8 cellular contexts compared by ENCODE assay signal in genomic region chr19:46984077-46985010, GRCh38. TPM values are rescaled to one million over a fixed set of nuclear protein-coding genes. Genes with fewer than 3 reads are reported as not detected.
DNase-seq lines count a peak whose midpoint lies in the region; ATAC-seq and TF ChIP-seq lines count a peak whose summit lies in the region.

No MANE protein-coding gene starts in this region.

- no peaks in the 10 kb centered on the region for H3K79me2 ChIP-seq in OCI-LY7 (ENCODE audit: insufficient read depth, low read depth, low read length)

- peaks cover 7% of the 10 kb centered on the region for H3K4me1 Mint-ChIP-seq in progenitor cell of endocrine pancreas (ENCODE audit: low read depth)

- no peak overlapping the region for H3K4me3 ChIP-seq in OCI-LY7 (ENCODE audit: low read depth, low read length, poor library complexity, severe bottlenecking)

- H4K20me1 ChIP-seq in OCI-LY7 (ENCODE audit: insufficient read depth, low read length), result no peaks in the 10 kb centered on the region

- no peak overlapping the region for H3K4me2 ChIP-seq in OCI-LY7 (ENCODE audit: low read length)

- BruUV-seq in OCI-LY7 (replicated peaks; lab: Mats Ljungman, UMichigan), result no TSS peak

- no peaks in the 10 kb centered on the region for H3K9me3 Mint-ChIP-seq in progenitor cell of endocrine pancreas (ENCODE audit: low read depth)

- peaks cover under 1% of the 10 kb centered on the region; the same call in 1 of the 2 replicates for H3K36me3 ChIP-seq in OCI-LY7 (ENCODE audit: insufficient read depth, low read length)

- H3K4me3 Mint-ChIP-seq in progenitor cell of endocrine pancreas (ENCODE audit: low read depth), result no peak overlapping the region

- H3K9me3 ChIP-seq in OCI-LY7 (ENCODE audit: low read length), result no peaks in the 10 kb centered on the region

- peaks cover 1% of the 10 kb centered on the region for H3K36me3 Mint-ChIP-seq in progenitor cell of endocrine pancreas (ENCODE audit: insufficient read depth)

- intact Hi-C loops in OCI-LY7 (cut with micrococcal nuclease; ENCODE audit: unreplicated experiment), result no loop called here

- POLR2A ChIA-PET in OCI-LY7 (lab: Charles Lee), result no interaction called here

- no peak overlapping the region for H3K27ac ChIP-seq in epithelial cell of prostate
- H3K27ac ChIP-seq in OCI-LY7 (ENCODE audit: low read depth, low read length, poor library complexity, severe bottlenecking), result no peak overlapping the region

- ATAC-seq in GM18909 (IDR thresholded peaks at IDR 0.05; ENCODE audit: poor library complexity, unreplicated experiment), result no peak
- ATAC-seq in HG02970 (IDR thresholded peaks at IDR 0.05; ENCODE audit: low FRiP score, unreplicated experiment), result no peak

- no peak for TF ChIP-seq CTCF in progenitor cell of endocrine pancreas (IDR thresholded peaks at IDR 0.05; ENCODE audit: unreplicated experiment)
- TF ChIP-seq CTCF in GM10266 (IDR thresholded peaks at IDR 0.05; ENCODE audit: control insufficient read depth, insufficient read depth, low read depth, missing control alignments), result no peak
- TF ChIP-seq CTCF in OCI-LY7 (conservative IDR thresholded peaks at IDR 0.05; ENCODE audit: low read length), result no peak

- no peak overlapping the region for H2AFZ ChIP-seq in OCI-LY7 (ENCODE audit: low read length)

- H3K4me1 ChIP-seq in OCI-LY7 (ENCODE audit: insufficient read depth, low read length, poor library complexity, severe bottlenecking), result no peaks in the 10 kb centered on the region

- H3K27me3 Mint-ChIP-seq in progenitor cell of endocrine pancreas, result no peaks in the 10 kb centered on the region

- H3K27ac Mint-ChIP-seq in progenitor cell of endocrine pancreas, result peak overlapping the region; percentile 3

- CTCF ChIA-PET in OCI-LY7 (lab: Charles Lee; ENCODE audit: unreplicated experiment), result no interaction called here

- DNase-seq in EL, result peak; percentile 78
- peak; percentile 91 for DNase-seq in NCI-H510A treated with DMSO at 0.1 percent for 48 hours (lab: John Stamatoyannopoulos, UW)
- DNase-seq in epithelial cell of prostate (ENCODE audit: low read depth, low spot score), result peak; percentile 16
- DNase-seq in progenitor cell of endocrine pancreas (ENCODE audit: low spot score, unreplicated experiment), result no peak
- DNase-seq in GM10266 (ENCODE audit: extremely low spot score), result no peak
- DNase-seq in OCI-LY7 (ENCODE audit: low spot score), result no peak

- H3K9me2 ChIP-seq in OCI-LY7 (ENCODE audit: insufficient read depth, low read length), result no peaks in the 10 kb centered on the region

RNA-seq across cellular contexts. Expression of gene NPAS1, which starts 35.3 kb away (rescaled TPM):
- 2.2 and 2.4 TPM in 2 replicates for total RNA-seq in progenitor cell of endocrine pancreas
- total RNA-seq in OCI-LY7 (2014; rRNA removed; shearing (Covaris generic)), result 3.4 and 3.5 TPM in 2 replicates
- total RNA-seq in OCI-LY7 (2022), result 8.4 and 14.1 TPM in 2 replicates

Comparison
In these comparisons a context has a peak if more than half of its experiments do, and no peak if none do; other contexts are left out.
1. DNase-seq: peak in EL (single experiment), NCI-H510A treated with DMSO at 0.1 percent for 48 hours (single experiment) and epithelial cell of prostate (single experiment); none in progenitor cell of endocrine pancreas (single experiment), GM10266 (single experiment) and OCI-LY7 (single experiment).